ENCODE assay signal across 8 cellular contexts in genomic region chr10:1047937-1048336, GRCh38. TPM values are rescaled to one million over a fixed set of nuclear protein-coding genes. Genes with fewer than 3 reads are reported as not detected.
A peak's percentile ranks its signal among the peaks of the same experiment; 100 is the strongest.
DNase-seq lines count a peak whose midpoint lies in the region; ATAC-seq, FAIRE-seq and TF ChIP-seq lines count a peak whose summit lies in the region.

No MANE protein-coding gene starts in this region.

- no peak for ATAC-seq in activated T-cell treated with anti-CD3 and anti-CD28 coated beads, Interleukin-2, amount 50 U/mL, for 4 hours

- H3K27ac ChIP-seq in stomach smooth muscle (ENCODE audit: low read length), result peak overlapping the region; percentile 99

- peaks cover 67% of the 10 kb centered on the region for H3K4me1 Mint-ChIP-seq in activated T-cell treated with anti-CD3 and anti-CD28 coated beads, Interleukin-2, amount 50 U/mL, for 4 hours (ENCODE audit: low read depth)
- H3K4me1 Mint-ChIP-seq in activated T-helper 2 cell treated with anti-CD3 and anti-CD28 coated beads, Interferon-gamma antibody, Interleukin-2, Interleukin-4, amounts not matched to agents 10 μg/mL and 5 μg/mL and 100 μg/mL, durations not matched to agents 14 hours and 24 hours and 36 hours (ENCODE audit: low read depth), result peaks cover 54% of the 10 kb centered on the region
- H3K4me1 Mint-ChIP-seq in immature natural killer cell, result peaks cover 66 to 82% of the 10 kb centered on the region in 2 donors

- DNase-seq in activated T-cell treated with anti-CD3 and anti-CD28 coated beads, Interleukin-2, amount 50 U/mL, for 4 hours, result no peak
- DNase-seq in activated T-cell treated with anti-CD3 and anti-CD28 coated beads for 4 hours (no peak), immature natural killer cell (peak in 1 of 3 donors; percentile 30), NCI-H1436 treated with DMSO at 0.1 percent for 48 hours (lab: John Stamatoyannopoulos, UW) (no peak), D721Med (ENCODE audit: insufficient read length, low spot score) (no peak)
- no peak for DNase-seq in activated T-helper 2 cell treated with anti-CD3 and anti-CD28 coated beads, Interferon-gamma antibody, Interleukin-2, Interleukin-4, amounts not matched to agents 10 μg/mL and 5 μg/mL and 100 μg/mL, durations not matched to agents 14 hours and 24 hours and 36 hours (ENCODE audit: low spot score)
- no peak for DNase-seq in stimulated activated CD4-positive, alpha-beta T cell treated with anti-CD3 and anti-CD28 coated beads, Interleukin-2, amount 100 ng/mL, for 48 hours

- no peaks in the 10 kb centered on the region for H3K9me3 Mint-ChIP-seq in activated T-cell treated with anti-CD3 and anti-CD28 coated beads, Interleukin-2, amount 50 U/mL, for 4 hours
- no peaks in the 10 kb centered on the region for H3K9me3 Mint-ChIP-seq in activated T-helper 2 cell treated with anti-CD3 and anti-CD28 coated beads, Interferon-gamma antibody, Interleukin-2, Interleukin-4, amounts not matched to agents 10 μg/mL and 5 μg/mL and 100 μg/mL, durations not matched to agents 14 hours and 24 hours and 36 hours
- H3K9me3 Mint-ChIP-seq in immature natural killer cell, result no peaks in the 10 kb centered on the region

- no peak for FAIRE-seq in D721Med (lab: Jason Lieb, UNC)

- H3K9ac ChIP-seq in stomach smooth muscle (ENCODE audit: low read length in 2 of 2), result peak overlapping the region; percentile 81 to 92

- no peak for TF ChIP-seq CTCF in D721Med (IDR thresholded peaks at IDR 0.05; ENCODE audit: insufficient read depth, missing control alignments)

- intact Hi-C loops in activated T-helper 2 cell treated with anti-CD3 and anti-CD28 coated beads, Interferon-gamma antibody, Interleukin-2, Interleukin-4, amounts not matched to agents 10 μg/mL and 5 μg/mL and 100 μg/mL, durations not matched to agents 14 hours and 24 hours and 36 hours (cut with micrococcal nuclease), result loop anchor here (1.0 to 2.0 kb wide), 2 partner anchors 8 to 59 kb away; partner anchors contain the start of genes GTPBP4 and WDR37

- H3K27me3 ChIP-seq in stomach smooth muscle (ENCODE audit: control insufficient read depth in 1 of 2, insufficient read depth in 2 of 2, low read length in 2 of 2), result no peaks in the 10 kb centered on the region

- H3K4me1 ChIP-seq in stomach smooth muscle (ENCODE audit: control insufficient read depth, insufficient read depth, low read length), result peaks cover 16% of the 10 kb centered on the region

- no peaks in the 10 kb centered on the region for H3K9me3 ChIP-seq in stomach smooth muscle (ENCODE audit: control insufficient read depth in 2 of 2, low read length in 2 of 2)

- H3K36me3 ChIP-seq in stomach smooth muscle (ENCODE audit: control insufficient read depth in 2 of 2, insufficient read depth in 2 of 2, low read length in 2 of 2), result peaks cover 3 to 14% of the 10 kb centered on the region in 2 donors

- peak overlapping the region; percentile 92 for H3K4me3 Mint-ChIP-seq in activated T-cell treated with anti-CD3 and anti-CD28 coated beads, Interleukin-2, amount 50 U/mL, for 4 hours
- H3K4me3 Mint-ChIP-seq in activated T-helper 2 cell treated with anti-CD3 and anti-CD28 coated beads, Interferon-gamma antibody, Interleukin-2, Interleukin-4, amounts not matched to agents 10 μg/mL and 5 μg/mL and 100 μg/mL, durations not matched to agents 14 hours and 24 hours and 36 hours (ENCODE audit: low read depth), result peak overlapping the region; percentile 93
- H3K4me3 Mint-ChIP-seq in immature natural killer cell, result peak overlapping the region; percentile 93 to 98 (median 95)

- peaks cover 20% of the 10 kb centered on the region for H3K36me3 Mint-ChIP-seq in activated T-cell treated with anti-CD3 and anti-CD28 coated beads, Interleukin-2, amount 50 U/mL, for 4 hours (ENCODE audit: insufficient read depth)
- peaks cover 81% of the 10 kb centered on the region for H3K36me3 Mint-ChIP-seq in activated T-helper 2 cell treated with anti-CD3 and anti-CD28 coated beads, Interferon-gamma antibody, Interleukin-2, Interleukin-4, amounts not matched to agents 10 μg/mL and 5 μg/mL and 100 μg/mL, durations not matched to agents 14 hours and 24 hours and 36 hours (ENCODE audit: low read depth)
- H3K36me3 Mint-ChIP-seq in immature natural killer cell, result peaks cover 4 to 13% (median 9%) of the 10 kb centered on the region in 3 donors

- H3K27ac Mint-ChIP-seq in activated T-helper 2 cell treated with anti-CD3 and anti-CD28 coated beads, Interferon-gamma antibody, Interleukin-2, Interleukin-4, amounts not matched to agents 10 μg/mL and 5 μg/mL and 100 μg/mL, durations not matched to agents 14 hours and 24 hours and 36 hours, result peak overlapping the region; percentile 94
- peak overlapping the region; percentile 98 to 100 (median 99) for H3K27ac Mint-ChIP-seq in immature natural killer cell

- H3K4me3 ChIP-seq in stomach smooth muscle (ENCODE audit: low read length in 2 of 2), result peak overlapping the region; percentile 92 to 94

- no peaks in the 10 kb centered on the region for H3K27me3 Mint-ChIP-seq in activated T-cell treated with anti-CD3 and anti-CD28 coated beads, Interleukin-2, amount 50 U/mL, for 4 hours (ENCODE audit: low read depth)
- no peaks in the 10 kb centered on the region for H3K27me3 Mint-ChIP-seq in activated T-helper 2 cell treated with anti-CD3 and anti-CD28 coated beads, Interferon-gamma antibody, Interleukin-2, Interleukin-4, amounts not matched to agents 10 μg/mL and 5 μg/mL and 100 μg/mL, durations not matched to agents 14 hours and 24 hours and 36 hours (ENCODE audit: low read depth)
- peaks cover 28 to 38% (median 28%) of the 10 kb centered on the region in 3 donors for H3K27me3 Mint-ChIP-seq in immature natural killer cell (ENCODE audit: low read depth in 3 of 3)

RNA-seq across cellular contexts. Expression of gene IDI1, which starts 1.0 kb away (rescaled TPM):
- 10 to 100 TPM; 38.9 to 46.8 (median 44.6) TPM for total RNA-seq in activated T-cell treated with anti-CD3 and anti-CD28 coated beads, Interleukin-2, amount 50 U/mL, for 4 hours
- total RNA-seq in activated T-helper 2 cell treated with anti-CD3 and anti-CD28 coated beads, Interferon-gamma antibody, Interleukin-2, Interleukin-4, amounts not matched to agents 10 μg/mL and 5 μg/mL and 100 μg/mL, durations not matched to agents 14 hours and 24 hours and 36 hours, result 80.1 and 89.6 TPM in 2 replicates
- polyA plus RNA-seq in immature natural killer cell, result 100 to 1,000 TPM in 1 of 3 donors, 10 to 100 TPM in 2; 62.3 to 113 (median 95.9) TPM

RNA-seq across cellular contexts. Expression of gene WDR37, which starts 8.2 kb away (rescaled TPM):
- total RNA-seq in activated T-cell treated with anti-CD3 and anti-CD28 coated beads, Interleukin-2, amount 50 U/mL, for 4 hours, result 10 to 100 TPM; 10.5 to 13.5 (median 12.2) TPM
- 17.0 and 18.9 TPM in 2 replicates for total RNA-seq in activated T-helper 2 cell treated with anti-CD3 and anti-CD28 coated beads, Interferon-gamma antibody, Interleukin-2, Interleukin-4, amounts not matched to agents 10 μg/mL and 5 μg/mL and 100 μg/mL, durations not matched to agents 14 hours and 24 hours and 36 hours
- polyA plus RNA-seq in immature natural killer cell, result 10 to 100 TPM; 16.7 to 32.2 (median 26.5) TPM

RNA-seq across cellular contexts. Expression of gene IDI2, which starts 22.3 kb away (rescaled TPM):
- total RNA-seq in activated T-cell treated with anti-CD3 and anti-CD28 coated beads, Interleukin-2, amount 50 U/mL, for 4 hours, result not detected
- not detected in 2 replicates for total RNA-seq in activated T-helper 2 cell treated with anti-CD3 and anti-CD28 coated beads, Interferon-gamma antibody, Interleukin-2, Interleukin-4, amounts not matched to agents 10 μg/mL and 5 μg/mL and 100 μg/mL, durations not matched to agents 14 hours and 24 hours and 36 hours
- polyA plus RNA-seq in immature natural killer cell, result under 1 TPM in 1 of 3 donors, not detected in 2; 0.19 TPM

RNA-seq across cellular contexts. Expression of gene GTPBP4, which starts 59.7 kb away (rescaled TPM):
- 100 to 1,000 TPM; 223 to 244 (median 226) TPM for total RNA-seq in activated T-cell treated with anti-CD3 and anti-CD28 coated beads, Interleukin-2, amount 50 U/mL, for 4 hours
- 134 and 135 TPM in 2 replicates for total RNA-seq in activated T-helper 2 cell treated with anti-CD3 and anti-CD28 coated beads, Interferon-gamma antibody, Interleukin-2, Interleukin-4, amounts not matched to agents 10 μg/mL and 5 μg/mL and 100 μg/mL, durations not matched to agents 14 hours and 24 hours and 36 hours
- 10 to 100 TPM; 10.5 to 22.5 (median 18.3) TPM for polyA plus RNA-seq in immature natural killer cell
